ENCODE assay signal across 8 cellular contexts in the genomic region with DNA sequence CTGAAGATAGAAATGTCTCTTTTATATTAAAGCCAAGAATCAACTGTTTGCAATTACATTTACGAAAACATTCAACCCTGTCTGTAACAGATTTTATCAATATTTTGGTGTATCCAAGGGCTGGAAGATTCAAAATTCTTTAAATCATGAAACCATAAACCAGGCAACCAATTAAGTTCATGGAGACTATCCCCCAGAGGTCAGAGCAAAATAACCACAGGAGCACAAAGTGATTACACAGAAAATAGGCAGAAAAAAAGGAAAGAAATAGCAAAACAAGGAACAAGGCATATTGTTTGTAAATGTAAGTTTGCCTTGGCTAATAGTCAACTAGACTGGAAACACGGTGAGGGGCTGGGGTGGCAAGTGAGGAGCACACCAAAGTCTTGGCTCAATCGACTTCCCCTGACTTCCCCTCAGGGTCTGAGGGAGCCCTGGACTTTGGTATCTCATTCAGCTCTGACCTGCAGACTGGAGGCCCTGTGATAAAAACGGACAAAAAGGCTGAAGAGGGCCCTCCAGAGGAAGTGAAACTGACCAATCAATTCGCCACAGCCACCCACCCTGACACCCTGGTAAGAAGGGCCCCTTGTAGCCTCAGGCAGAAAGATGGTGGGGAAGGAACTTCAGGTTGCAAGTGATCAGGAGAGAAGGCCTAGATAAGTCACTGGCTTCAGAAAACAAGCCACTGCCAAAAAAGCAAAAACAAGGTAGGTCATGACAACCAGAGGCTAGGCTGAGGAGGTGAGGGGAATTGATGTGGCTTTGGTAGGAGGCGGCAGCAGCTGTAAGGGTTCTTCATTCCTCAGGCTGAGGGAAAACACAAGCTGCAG. TPM values are rescaled to one million over a fixed set of nuclear protein-coding genes. Genes with fewer than 3 reads are reported as not detected.
DNase-seq lines count a peak whose midpoint lies in the region; ATAC-seq and TF ChIP-seq lines count a peak whose summit lies in the region.

No MANE protein-coding gene starts in this region.

- ATAC-seq in natural killer cell treated with Interleukin-12 subunit alpha and Interleukin-12 subunit beta and Interleukin-15 and Interleukin-18, amount 100 ng/mL, for 72 hours = no peak

- H3K27ac ChIP-seq in endodermal cell (ENCODE audit: low read depth, low read length) = no peak overlapping the region

- DNase-seq in stimulated activated CD4-positive, alpha-beta T cell treated with anti-CD3 and anti-CD28 coated beads, Interleukin-12 subunit alpha, Interleukin-12 subunit beta, amount 100 ng/mL, for 4 hours = peak; percentile 8
- no peak for DNase-seq in stimulated activated CD4-positive, alpha-beta T cell treated with anti-CD3 and anti-CD28 coated beads, Interleukin-2, amount 100 ng/mL, for 48 hours
- peak; percentile 68 for DNase-seq in Jurkat, Clone E6-1 (ENCODE audit: low read depth, low spot score)
- DNase-seq in activated CD4-positive, alpha-beta T cell treated with anti-CD3 and anti-CD28 coated beads, Interleukin-2, amount 50 U/mL, for 1 hour = peak; percentile 44
- peak; percentile 78 for DNase-seq in endodermal cell
- DNase-seq in natural killer cell treated with Interleukin-12 subunit alpha and Interleukin-12 subunit beta and Interleukin-15 and Interleukin-18, amount 100 ng/mL, for 72 hours (ENCODE audit: low spot score) = peak; percentile 63
- no peak for DNase-seq in NCI-H1930 (lab: John Stamatoyannopoulos, UW)
- DNase-seq in NCI-H2029 treated with DMSO at 0.1 percent for 48 hours (lab: John Stamatoyannopoulos, UW) = no peak

- peak overlapping the region; percentile 91 for H3K9ac ChIP-seq in endodermal cell (ENCODE audit: extremely low read depth, low read length, poor library complexity, severe bottlenecking)

- H3K9me3 Mint-ChIP-seq in endodermal cell = peaks cover 3% of the 10 kb centered on the region
- peaks cover 4% of the 10 kb centered on the region for H3K9me3 Mint-ChIP-seq in natural killer cell treated with Interleukin-12 subunit alpha and Interleukin-12 subunit beta and Interleukin-15 and Interleukin-18, amount 100 ng/mL, for 72 hours

- peak; percentile 47 for TF ChIP-seq CTCF in endodermal cell (conservative IDR thresholded peaks at IDR 0.05)

- H3K36me3 Mint-ChIP-seq in endodermal cell (ENCODE audit: low read depth) = peaks cover 13% of the 10 kb centered on the region
- peaks cover 25% of the 10 kb centered on the region for H3K36me3 Mint-ChIP-seq in natural killer cell treated with Interleukin-12 subunit alpha and Interleukin-12 subunit beta and Interleukin-15 and Interleukin-18, amount 100 ng/mL, for 72 hours

- H3K4me3 ChIP-seq in Jurkat, Clone E6-1 (ENCODE audit: low read length) = peak overlapping the region; percentile 75; the same call in 1 of the 2 replicates
- peak overlapping the region; percentile 97 for H3K4me3 ChIP-seq in endodermal cell (ENCODE audit: low read length)

- peaks cover 48% of the 10 kb centered on the region for H3K4me1 Mint-ChIP-seq in endodermal cell
- H3K4me1 Mint-ChIP-seq in natural killer cell treated with Interleukin-12 subunit alpha and Interleukin-12 subunit beta and Interleukin-15 and Interleukin-18, amount 100 ng/mL, for 72 hours (ENCODE audit: low read depth in 2 of 2) = peaks cover 72 to 84% of the 10 kb centered on the region in 2 donors

- WGBS in endodermal cell (ENCODE audit: insufficient coverage in 1 of 2, insufficient read length in 1 of 2), 2 experiments = 50 to 53% methylated on average over 3 to 6 of the region's 6 CpGs

- H3K36me3 ChIP-seq in endodermal cell (ENCODE audit: control insufficient read depth, insufficient read depth, low read length) = peaks cover 23% of the 10 kb centered on the region

- H3K27ac Mint-ChIP-seq in endodermal cell = peak overlapping the region; percentile 86
- peak overlapping the region; percentile 89 to 91 for H3K27ac Mint-ChIP-seq in natural killer cell treated with Interleukin-12 subunit alpha and Interleukin-12 subunit beta and Interleukin-15 and Interleukin-18, amount 100 ng/mL, for 72 hours

- no peaks in the 10 kb centered on the region for H3K27me3 Mint-ChIP-seq in endodermal cell (ENCODE audit: insufficient read depth)
- no peaks in the 10 kb centered on the region for H3K27me3 Mint-ChIP-seq in natural killer cell treated with Interleukin-12 subunit alpha and Interleukin-12 subunit beta and Interleukin-15 and Interleukin-18, amount 100 ng/mL, for 72 hours

- H3K27me3 ChIP-seq in endodermal cell (ENCODE audit: control insufficient read depth, insufficient read depth, low read length, poor library complexity, severe bottlenecking) = no peaks in the 10 kb centered on the region

- H3K9me3 ChIP-seq in endodermal cell (ENCODE audit: control insufficient read depth, low read length) = peaks cover 8% of the 10 kb centered on the region

- H3K4me3 Mint-ChIP-seq in endodermal cell = peak overlapping the region; percentile 98
- peak overlapping the region; percentile 98 for H3K4me3 Mint-ChIP-seq in natural killer cell treated with Interleukin-12 subunit alpha and Interleukin-12 subunit beta and Interleukin-15 and Interleukin-18, amount 100 ng/mL, for 72 hours

- peaks cover 10% of the 10 kb centered on the region for H3K4me1 ChIP-seq in endodermal cell (ENCODE audit: control insufficient read depth, insufficient read depth, low read length)

RNA-seq across cellular contexts. Expression of a gene that starts 1.9 kb away (rescaled TPM):
- polyA plus RNA-seq in Jurkat, Clone E6-1 (2012; ENCODE audit: insufficient read depth, insufficient read length) = 14.3 TPM
- 10 to 100 TPM; 37.2 to 43.5 TPM for total RNA-seq in endodermal cell
- 19.5 TPM for polyA plus RNA-seq in endodermal cell (2013, experiment 1 of 2)
- 19.3 TPM for polyA plus RNA-seq in endodermal cell (2013, experiment 2 of 2)
- total RNA-seq in natural killer cell treated with Interleukin-12 subunit alpha and Interleukin-12 subunit beta and Interleukin-15 and Interleukin-18, amount 100 ng/mL, for 72 hours = 100 to 1,000 TPM in 1 of 2 donors, 10 to 100 TPM in 1; 88.7 to 111 TPM

RNA-seq across cellular contexts. Expression of a gene that starts 47.7 kb away (rescaled TPM):
- 16.4 TPM for polyA plus RNA-seq in Jurkat, Clone E6-1 (2012; ENCODE audit: insufficient read depth, insufficient read length)
- total RNA-seq in endodermal cell = 100 to 1,000 TPM; 114 to 115 TPM
- polyA plus RNA-seq in endodermal cell (2013, experiment 1 of 2) = 70.0 TPM
- polyA plus RNA-seq in endodermal cell (2013, experiment 2 of 2) = 63.5 TPM
- total RNA-seq in natural killer cell treated with Interleukin-12 subunit alpha and Interleukin-12 subunit beta and Interleukin-15 and Interleukin-18, amount 100 ng/mL, for 72 hours = 10 to 100 TPM; 60.6 to 76.7 TPM

Comparison
In these comparisons a context has a peak if more than half of its experiments do, and no peak if none do; other contexts are left out.
1. DNase-seq: peak in stimulated activated CD4-positive, alpha-beta T cell treated with anti-CD3 and anti-CD28 coated beads, Interleukin-12 subunit alpha, Interleukin-12 subunit beta, amount 100 ng/mL, for 4 hours (single experiment), Jurkat, Clone E6-1 (single experiment), activated CD4-positive, alpha-beta T cell treated with anti-CD3 and anti-CD28 coated beads, Interleukin-2, amount 50 U/mL, for 1 hour (single experiment), endodermal cell (single experiment) and natural killer cell treated with Interleukin-12 subunit alpha and Interleukin-12 subunit beta and Interleukin-15 and Interleukin-18, amount 100 ng/mL, for 72 hours (single experiment); none in stimulated activated CD4-positive, alpha-beta T cell treated with anti-CD3 and anti-CD28 coated beads, Interleukin-2, amount 100 ng/mL, for 48 hours (0 of 2), NCI-H1930 (0 of 2) and NCI-H2029 treated with DMSO at 0.1 percent for 48 hours (single experiment).